ENCODE assay signal across 21 cellular contexts in genomic region chr10:59107147-59107546, GRCh38.
"Had no signal": no experiment of that assay in that cellular context is flagged by ENCODE, and none has a peak within 500 bp of the region (broad histone marks: within the 10 kb centered on the region; RNA-seq: fewer than 3 reads in every experiment).

No MANE protein-coding gene starts in this region.

- H3K27ac ChIP-seq: adrenal gland, esophagus squamous epithelium, heart right ventricle, left lung, neutrophil, psoas muscle, transverse colon had no signal

- ATAC-seq: activated naive CD4-positive, alpha-beta T cell treated with anti-CD3 and anti-CD28 coated beads, Interleukin-2, amount 50 U/mL, for 72 hours; activated T-helper 17 cell treated with anti-CD3 and anti-CD28 coated beads, Interleukin-2, amount 50 U/mL, for 72 hours; heart right ventricle; left lung; natural killer cell; psoas muscle; sciatic nerve; stimulated activated naive B cell treated with anti-CD40 and anti-IgM and Interleukin-4, amounts not matched to agents 10 μg/mL and 1 μg/mL and 100 μg/mL, for 72 hours had no signal

- H3K4me1 ChIP-seq: esophagus squamous epithelium, heart right ventricle, left lung, psoas muscle, transverse colon had no signal

- DNase-seq: activated CD4-positive, alpha-beta T cell treated with anti-CD3 and anti-CD28 coated beads for 1 hour; activated T-cell treated with anti-CD3 and anti-CD28 coated beads, Interleukin-2, amount 50 U/mL, for 24 hours; adrenal gland; cortex of kidney; endodermal cell; esophagus squamous epithelium; heart right ventricle; left lung; mammary epithelial cell; natural killer cell; pancreas; psoas muscle; stimulated activated CD4-positive, alpha-beta T cell treated with anti-CD3 and anti-CD28 coated beads, Interleukin-15, amount 100 ng/mL, for 24 hours; stimulated activated naive B cell treated with anti-CD40 and anti-IgM and Interleukin-4, amounts not matched to agents 10 μg/mL and 1 μg/mL and 100 μg/mL, for 72 hours; T-helper 1 cell; transverse colon had no signal

- H3K27me3 ChIP-seq: adrenal gland, esophagus squamous epithelium, heart right ventricle, left lung, neutrophil, pancreas, transverse colon had no signal

- H3K9me3 ChIP-seq: adrenal gland, esophagus squamous epithelium, heart right ventricle, left lung, neutrophil, pancreas, psoas muscle, transverse colon had no signal

- H3K4me3 ChIP-seq: adrenal gland, esophagus squamous epithelium, heart right ventricle, left lung, pancreas, psoas muscle, smooth muscle cell, transverse colon had no signal

- H3K36me3 ChIP-seq: adrenal gland, esophagus squamous epithelium, heart right ventricle, left lung, neutrophil, pancreas, transverse colon had no signal
